In the genomic region with DNA sequence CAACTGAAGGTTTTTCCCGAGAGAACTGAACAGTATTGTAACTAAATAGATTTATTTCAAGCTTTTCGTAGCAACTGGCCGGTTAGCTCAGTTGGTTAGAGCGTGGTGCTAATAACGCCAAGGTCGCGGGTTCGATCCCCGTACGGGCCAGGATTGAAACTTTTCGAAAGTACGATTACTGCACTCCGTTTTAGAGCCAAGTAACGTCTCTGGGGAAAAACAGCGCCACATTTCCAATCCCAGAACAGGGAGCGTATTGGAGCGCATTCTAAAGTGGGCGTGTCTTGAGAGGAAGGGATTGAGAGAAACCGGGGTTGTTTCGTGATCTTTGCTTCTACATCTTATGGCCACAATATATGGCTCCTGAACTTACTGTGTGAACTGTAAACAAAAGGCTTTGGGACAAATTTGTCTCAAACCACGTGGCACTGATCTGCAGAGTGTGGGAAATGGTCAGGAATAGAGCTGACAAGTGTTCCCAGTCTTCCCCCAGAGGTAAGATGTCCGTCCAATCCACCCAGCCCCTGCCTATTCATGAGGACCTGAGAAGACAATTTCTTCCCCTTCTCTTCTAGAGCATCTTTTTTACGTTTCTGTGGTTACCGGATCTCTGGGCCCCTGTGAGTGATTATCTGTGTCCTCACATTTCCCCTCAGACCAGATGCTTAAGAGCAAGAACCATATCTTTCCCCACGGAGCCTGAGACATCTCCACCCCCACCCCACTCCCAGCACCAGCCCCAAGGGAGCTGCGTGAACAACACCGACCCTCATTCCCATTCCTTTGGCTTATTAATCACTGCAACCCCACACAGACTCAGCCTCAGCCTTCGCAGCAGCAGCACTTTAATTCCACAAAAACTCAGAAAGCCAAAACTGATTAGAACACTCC, we compare ENCODE assay signal across 1 cellular context.
TF ChIP-seq lines count a peak whose summit lies in the region.

No MANE protein-coding gene starts in this region.

TF ChIP-seq in HCT116, 20 proteins besides CTCF, POLR2A, EP300 and RAD21:
- TF ChIP-seq EGR1 (IDR thresholded peaks at IDR 0.05; ENCODE audit: low read depth) (no peak; the same call in 1 of the 2 replicates), FOSL1 (IDR thresholded peaks at IDR 0.05; ENCODE audit: low read depth) (no peak; the same call in 1 of the 2 replicates), MAX (IDR thresholded peaks at IDR 0.05) (peak; percentile 83), POLR2AphosphoS5 (IDR thresholded peaks at IDR 0.05; ENCODE audit: low read depth, low read length) (no peak; the same call in 1 of the 2 replicates), EZH2 (IDR thresholded peaks at IDR 0.05) (no peak), CEBPB (IDR thresholded peaks at IDR 0.05; ENCODE audit: low read depth) (no peak), ZNF274 (IDR thresholded peaks at IDR 0.05; ENCODE audit: low read depth, low read length) (no peak), ELF1 (IDR thresholded peaks at IDR 0.05; ENCODE audit: borderline replicate concordance, low read depth) (no peak; the same call in 1 of the 2 replicates), SIN3A (IDR thresholded peaks at IDR 0.05; ENCODE audit: low read depth) (peak; percentile 80), TCF7L2 (IDR thresholded peaks at IDR 0.05; ENCODE audit: borderline replicate concordance, extremely low read depth, insufficient read depth, insufficient read length) (no peak), CBX3 (IDR thresholded peaks at IDR 0.05; ENCODE audit: low read depth) (peak; percentile 94), SRF (IDR thresholded peaks at IDR 0.05; ENCODE audit: low read depth) (peak; percentile 65; the same call in 1 of the 2 replicates), EZH2phosphoT487 (IDR thresholded peaks at IDR 0.05; ENCODE audit: borderline replicate concordance) (no peak), YY1 (IDR thresholded peaks at IDR 0.05; ENCODE audit: extremely low read depth, insufficient replicate concordance, low read depth, low read length) (peak; percentile 59), ZFX (IDR thresholded peaks at IDR 0.05) (no peak), JUND (IDR thresholded peaks at IDR 0.05) (no peak), SP1 (IDR thresholded peaks at IDR 0.05; ENCODE audit: low read depth) (peak; percentile 64)
- TF ChIP-seq, protein P1, sequence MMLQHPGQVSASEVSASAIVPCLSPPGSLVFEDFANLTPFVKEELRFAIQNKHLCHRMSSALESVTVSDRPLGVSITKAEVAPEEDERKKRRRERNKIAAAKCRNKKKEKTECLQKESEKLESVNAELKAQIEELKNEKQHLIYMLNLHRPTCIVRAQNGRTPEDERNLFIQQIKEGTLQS (IDR thresholded peaks at IDR 0.05) = no peak; the same call in 1 of the 2 replicates
- TF ChIP-seq, protein P2, sequence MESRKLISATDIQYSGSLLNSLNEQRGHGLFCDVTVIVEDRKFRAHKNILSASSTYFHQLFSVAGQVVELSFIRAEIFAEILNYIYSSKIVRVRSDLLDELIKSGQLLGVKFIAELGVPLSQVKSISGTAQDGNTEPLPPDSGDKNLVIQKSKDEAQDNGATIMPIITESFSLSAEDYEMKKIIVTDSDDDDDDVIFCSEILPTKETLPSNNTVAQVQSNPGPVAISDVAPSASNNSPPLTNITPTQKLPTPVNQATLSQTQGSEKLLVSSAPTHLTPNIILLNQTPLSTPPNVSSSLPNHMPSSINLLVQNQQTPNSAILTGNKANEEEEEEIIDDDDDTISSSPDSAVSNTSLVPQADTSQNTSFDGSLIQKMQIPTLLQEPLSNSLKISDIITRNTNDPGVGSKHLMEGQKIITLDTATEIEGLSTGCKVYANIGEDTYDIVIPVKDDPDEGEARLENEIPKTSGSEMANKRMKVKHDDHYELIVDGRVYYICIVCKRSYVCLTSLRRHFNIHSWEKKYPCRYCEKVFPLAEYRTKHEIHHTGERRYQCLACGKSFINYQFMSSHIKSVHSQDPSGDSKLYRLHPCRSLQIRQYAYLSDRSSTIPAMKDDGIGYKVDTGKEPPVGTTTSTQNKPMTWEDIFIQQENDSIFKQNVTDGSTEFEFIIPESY (IDR thresholded peaks at IDR 0.05; ENCODE audit: extremely low read depth, insufficient replicate concordance, low read length) = no peak
- TF ChIP-seq, protein P3, sequence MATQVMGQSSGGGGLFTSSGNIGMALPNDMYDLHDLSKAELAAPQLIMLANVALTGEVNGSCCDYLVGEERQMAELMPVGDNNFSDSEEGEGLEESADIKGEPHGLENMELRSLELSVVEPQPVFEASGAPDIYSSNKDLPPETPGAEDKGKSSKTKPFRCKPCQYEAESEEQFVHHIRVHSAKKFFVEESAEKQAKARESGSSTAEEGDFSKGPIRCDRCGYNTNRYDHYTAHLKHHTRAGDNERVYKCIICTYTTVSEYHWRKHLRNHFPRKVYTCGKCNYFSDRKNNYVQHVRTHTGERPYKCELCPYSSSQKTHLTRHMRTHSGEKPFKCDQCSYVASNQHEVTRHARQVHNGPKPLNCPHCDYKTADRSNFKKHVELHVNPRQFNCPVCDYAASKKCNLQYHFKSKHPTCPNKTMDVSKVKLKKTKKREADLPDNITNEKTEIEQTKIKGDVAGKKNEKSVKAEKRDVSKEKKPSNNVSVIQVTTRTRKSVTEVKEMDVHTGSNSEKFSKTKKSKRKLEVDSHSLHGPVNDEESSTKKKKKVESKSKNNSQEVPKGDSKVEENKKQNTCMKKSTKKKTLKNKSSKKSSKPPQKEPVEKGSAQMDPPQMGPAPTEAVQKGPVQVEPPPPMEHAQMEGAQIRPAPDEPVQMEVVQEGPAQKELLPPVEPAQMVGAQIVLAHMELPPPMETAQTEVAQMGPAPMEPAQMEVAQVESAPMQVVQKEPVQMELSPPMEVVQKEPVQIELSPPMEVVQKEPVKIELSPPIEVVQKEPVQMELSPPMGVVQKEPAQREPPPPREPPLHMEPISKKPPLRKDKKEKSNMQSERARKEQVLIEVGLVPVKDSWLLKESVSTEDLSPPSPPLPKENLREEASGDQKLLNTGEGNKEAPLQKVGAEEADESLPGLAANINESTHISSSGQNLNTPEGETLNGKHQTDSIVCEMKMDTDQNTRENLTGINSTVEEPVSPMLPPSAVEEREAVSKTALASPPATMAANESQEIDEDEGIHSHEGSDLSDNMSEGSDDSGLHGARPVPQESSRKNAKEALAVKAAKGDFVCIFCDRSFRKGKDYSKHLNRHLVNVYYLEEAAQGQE (IDR thresholded peaks at IDR 0.05; ENCODE audit: low read depth) = no peak
